18 cellular contexts compared by ENCODE assay signal in the genomic region with DNA sequence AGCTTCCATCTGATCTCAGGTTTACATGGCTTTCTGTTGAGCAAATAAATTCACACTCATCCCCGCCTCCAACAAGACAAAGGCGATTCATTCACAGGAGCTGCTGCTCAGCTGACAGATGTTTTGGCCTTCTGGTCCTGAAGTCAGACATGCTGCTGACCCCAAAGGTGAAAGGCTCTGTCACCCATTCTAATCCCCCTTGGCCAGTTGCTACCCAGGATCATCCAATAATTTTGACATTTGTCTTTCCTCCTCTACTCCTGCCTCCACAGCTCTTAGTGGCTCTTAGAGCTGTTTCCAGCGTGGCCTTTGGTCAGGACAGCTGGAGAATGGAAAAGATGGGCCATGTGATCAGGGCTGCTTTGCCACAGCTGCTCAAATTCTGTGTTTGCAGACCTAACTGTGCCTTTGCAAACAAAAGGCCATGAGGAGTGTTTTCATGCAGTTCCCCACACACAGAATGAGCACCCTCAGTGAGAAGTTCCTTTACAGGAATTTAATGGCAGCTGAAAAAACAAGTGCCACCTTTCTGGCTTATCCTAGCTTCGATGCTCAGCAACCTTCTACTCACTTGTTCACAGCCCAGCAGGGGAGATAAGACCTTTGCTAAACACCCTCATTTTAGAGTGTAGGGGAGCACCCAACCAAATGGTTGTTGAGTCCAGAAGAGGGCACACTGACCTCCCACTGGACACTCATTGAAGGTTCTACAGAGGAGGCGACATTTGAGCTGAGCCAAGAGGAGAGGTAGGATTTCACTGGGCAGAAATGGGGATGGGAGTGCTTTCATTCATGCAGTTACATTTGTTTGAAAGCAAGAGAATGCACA. TPM values are rescaled to one million over a fixed set of nuclear protein-coding genes. Genes with fewer than 3 reads are reported as not detected.
DNase-seq lines count a peak whose midpoint lies in the region; ATAC-seq, FAIRE-seq and TF ChIP-seq lines count a peak whose summit lies in the region.
"Had no signal": no experiment of that assay in that cellular context is flagged by ENCODE, and none has a peak within 500 bp of the region (broad histone marks: within the 10 kb centered on the region; RNA-seq: fewer than 3 reads in every experiment).

No MANE protein-coding gene starts in this region.

- H3K36me3 ChIP-seq in pancreas: no peaks in the 10 kb centered on the region
- H3K36me3 ChIP-seq in MM.1S (replicated peaks; ENCODE audit: insufficient read depth, low read length): no peaks in the 10 kb centered on the region
- H3K36me3 ChIP-seq: stomach had no signal

- H3K4me2 ChIP-seq in MM.1S (ENCODE audit: low read depth, low read length): no peak overlapping the region

- H3K9me3 Mint-ChIP-seq in natural killer cell treated with Interleukin-12 subunit alpha and Interleukin-12 subunit beta and Interleukin-15 and Interleukin-18, amount 100 ng/mL, for 72 hours: no peaks in the 10 kb centered on the region

- peak overlapping the region in 55 of 59 donors; percentile 0 to 88 (median 69) for H3K27ac ChIP-seq in dorsolateral prefrontal cortex
- no peak overlapping the region for H3K27ac ChIP-seq in pancreas
- no peak overlapping the region for H3K27ac ChIP-seq in MM.1S (ENCODE audit: low read length)

- no peaks in the 10 kb centered on the region for H3K36me3 Mint-ChIP-seq in natural killer cell treated with Interleukin-12 subunit alpha and Interleukin-12 subunit beta and Interleukin-15 and Interleukin-18, amount 100 ng/mL, for 72 hours
- H3K36me3 Mint-ChIP-seq: brain had no signal

- peak in 10 of 56 donors; percentile 12 to 46 (median 22) for TF ChIP-seq CTCF in dorsolateral prefrontal cortex (IDR thresholded peaks at IDR 0.05 in 54 of 56, conservative IDR thresholded peaks at IDR 0.05 in 2 of 56; ENCODE audit: low read depth in 1 of 56, partially characterized antibody in 56 of 56)
- TF ChIP-seq CTCF in pancreas (IDR thresholded peaks at IDR 0.05): no peak
- no peak for TF ChIP-seq CTCF in MM.1S (IDR thresholded peaks at IDR 0.05; ENCODE audit: low read length)

- no peaks in the 10 kb centered on the region for H4K20me1 ChIP-seq in MM.1S (ENCODE audit: insufficient read depth, low read length)

- no peak overlapping the region for H3K27ac Mint-ChIP-seq in natural killer cell treated with Interleukin-12 subunit alpha and Interleukin-12 subunit beta and Interleukin-15 and Interleukin-18, amount 100 ng/mL, for 72 hours
- H3K27ac Mint-ChIP-seq: WTC11 had no signal

- no peak for FAIRE-seq in pancreas (lab: Jason Lieb, UNC)

- H3F3A ChIP-seq in MM.1S (ENCODE audit: insufficient read depth, low read length): no peaks in the 10 kb centered on the region

- H2AFZ ChIP-seq in MM.1S (ENCODE audit: low read length): no peak overlapping the region

- no peaks in the 10 kb centered on the region for H3K79me2 ChIP-seq in MM.1S (ENCODE audit: low read length)

- no peaks in the 10 kb centered on the region for H3K4me1 Mint-ChIP-seq in natural killer cell treated with Interleukin-12 subunit alpha and Interleukin-12 subunit beta and Interleukin-15 and Interleukin-18, amount 100 ng/mL, for 72 hours (ENCODE audit: low read depth in 2 of 2)

- H3K27me3 ChIP-seq in dorsolateral prefrontal cortex (no peaks in the 10 kb centered on the region), pancreas (no peaks in the 10 kb centered on the region), MM.1S (replicated peaks; ENCODE audit: insufficient read depth, low read length) (0 out of 2 replicates have a peak, but pooled peaks cover 4% of the 10 kb centered on the region)
- H3K27me3 ChIP-seq: stomach had no signal

- WGBS in pancreas, 2 donors: 62 to 67% methylated on average over 5 of the region's 5 CpGs

- H3K4me3 Mint-ChIP-seq in natural killer cell treated with Interleukin-12 subunit alpha and Interleukin-12 subunit beta and Interleukin-15 and Interleukin-18, amount 100 ng/mL, for 72 hours: no peak overlapping the region
- H3K4me3 Mint-ChIP-seq: brain, WTC11 had no signal

- peaks cover 0 to 8% (median 0%) of the 10 kb centered on the region in 3 donors for H3K4me1 ChIP-seq in pancreas
- no peaks in the 10 kb centered on the region for H3K4me1 ChIP-seq in MM.1S (ENCODE audit: low read length)

- no peak overlapping the region for H3K4me3 ChIP-seq in dorsolateral prefrontal cortex
- H3K4me3 ChIP-seq in pancreas: no peak overlapping the region
- no peak overlapping the region for H3K4me3 ChIP-seq in MM.1S (ENCODE audit: low read length)
- H3K4me3 ChIP-seq: stomach had no signal

- ATAC-seq in pancreas (peak in 3 of 4 donors; percentile 56 to 66 (median 62)), HG03520 (IDR thresholded peaks at IDR 0.05; ENCODE audit: unreplicated experiment) (no peak)
- ATAC-seq in natural killer cell treated with Interleukin-12 subunit alpha and Interleukin-12 subunit beta and Interleukin-15 and Interleukin-18, amount 100 ng/mL, for 72 hours: no peak
- ATAC-seq: WTC11 had no signal

- intact Hi-C loops in dorsolateral prefrontal cortex (cut with DNase I) (loop anchor here in 1 of 2 donors (5.0 kb wide), 1 partner anchor 38 kb away; a partner anchor contains a TSS), pancreas (cut with DNase I) (no loop called here)

- peaks cover 13 to 14% of the 10 kb centered on the region in 2 donors for H3K27me3 Mint-ChIP-seq in natural killer cell treated with Interleukin-12 subunit alpha and Interleukin-12 subunit beta and Interleukin-15 and Interleukin-18, amount 100 ng/mL, for 72 hours

- H3K9ac ChIP-seq in MM.1S (ENCODE audit: low read length): no peak overlapping the region

- no peaks in the 10 kb centered on the region for H3K9me2 ChIP-seq in MM.1S (replicated peaks; ENCODE audit: insufficient read depth, low read length)

- no peaks in the 10 kb centered on the region for H3K9me3 ChIP-seq in pancreas
- H3K9me3 ChIP-seq in MM.1S (replicated peaks; ENCODE audit: insufficient read depth, low read length): no peaks in the 10 kb centered on the region
- H3K9me3 ChIP-seq: stomach had no signal

- DNase-seq in DMS53 (lab: John Stamatoyannopoulos, UW) (peak; percentile 92), NCI-H2196 treated with DMSO at 0.1 percent for 48 hours (lab: John Stamatoyannopoulos, UW; ENCODE audit: unreplicated experiment) (peak; percentile 70), dorsolateral prefrontal cortex (peak in 2 of 10 donors; percentile 25 to 50), pancreas (peak in 1 of 6 donors; percentile 11), MM.1S (no peak), epidermal melanocyte (ENCODE audit: insufficient read length, low spot score) (no peak)
- no peak for DNase-seq in natural killer cell treated with Interleukin-12 subunit alpha and Interleukin-12 subunit beta and Interleukin-15 and Interleukin-18, amount 100 ng/mL, for 72 hours (ENCODE audit: low spot score)
- DNase-seq: activated naive CD4-positive, alpha-beta T cell treated with Interleukin-2 at 50 U/mL for 16 hours; HCEC 1CT; KG1; NCI-H1930; OCI-M1; stomach; SW 1271 had no signal

RNA-seq across cellular contexts. Expression of a gene that starts 39.0 kb away (rescaled TPM):
- 1 to 10 TPM in 12 of 120 experiments, under 1 TPM in 26, not detected in 82; 0.13 to 1.8 (median 0.67) TPM for total RNA-seq in dorsolateral prefrontal cortex
- total RNA-seq in pancreas: 1 to 10 TPM in 2 of 6 donors, under 1 TPM in 3, not detected in 1; 0.16 to 2.5 (median 0.40) TPM
- under 1 TPM; 0.09 to 0.15 TPM for polyA plus RNA-seq in pancreas
- not detected for total RNA-seq in natural killer cell treated with Interleukin-12 subunit alpha and Interleukin-12 subunit beta and Interleukin-15 and Interleukin-18, amount 100 ng/mL, for 72 hours
- total RNA-seq: lung microvascular endothelial cell, WTC11 had no signal

RNA-seq across cellular contexts. Expression of a gene that starts 42.1 kb away (rescaled TPM):
- total RNA-seq in dorsolateral prefrontal cortex (100 to 1,000 TPM in 14 of 120 experiments, 10 to 100 TPM in 106; 10.0 to 223 (median 46.3) TPM), pancreas (10 to 100 TPM in 1 of 6 donors, under 1 TPM in 3, not detected in 2; 0.54 to 16.8 (median 0.70) TPM)
- polyA plus RNA-seq in pancreas: under 1 TPM; 0.23 to 0.68 TPM
- total RNA-seq in natural killer cell treated with Interleukin-12 subunit alpha and Interleukin-12 subunit beta and Interleukin-15 and Interleukin-18, amount 100 ng/mL, for 72 hours: not detected
- total RNA-seq: lung microvascular endothelial cell had no signal

Comparison
In these comparisons a context has a peak if more than half of its experiments do, and no peak if none do; other contexts are left out.
1. DNase-seq: peak in DMS53 (single experiment) and NCI-H2196 treated with DMSO at 0.1 percent for 48 hours (single experiment); none in MM.1S (single experiment), natural killer cell treated with Interleukin-12 subunit alpha and Interleukin-12 subunit beta and Interleukin-15 and Interleukin-18, amount 100 ng/mL, for 72 hours (single experiment) and epidermal melanocyte (single experiment).
2. H3K27ac ChIP-seq: peak in dorsolateral prefrontal cortex (55 of 59); none in pancreas (0 of 4) and MM.1S (single experiment).
3. ATAC-seq: peak in pancreas (3 of 4); none in natural killer cell treated with Interleukin-12 subunit alpha and Interleukin-12 subunit beta and Interleukin-15 and Interleukin-18, amount 100 ng/mL, for 72 hours (0 of 2) and HG03520 (single experiment).